ENCODE assay signal across 8 cellular contexts in genomic region chr3:72100626-72101187, GRCh38.
A peak's percentile ranks its signal among the peaks of the same experiment; 100 is the strongest.
DNase-seq lines count a peak whose midpoint lies in the region; ATAC-seq and TF ChIP-seq lines count a peak whose summit lies in the region.

No MANE protein-coding gene starts in this region.

- peak overlapping the region; percentile 44 for H3K4me3 ChIP-seq in CD8-positive, alpha-beta T cell (ENCODE audit: low read depth, low read length)

- H3K4me1 ChIP-seq in CD8-positive, alpha-beta T cell (ENCODE audit: insufficient read depth, low read length): peaks cover 19% of the 10 kb centered on the region

- no peaks in the 10 kb centered on the region for H3K9me3 ChIP-seq in CD8-positive, alpha-beta T cell (ENCODE audit: low read length)

- CTCF ChIA-PET in CD8-positive, alpha-beta T cell (lab: Charles Lee): interaction anchor here (1.0 kb wide), 1 partner anchor 78 kb away, joined by 3 read pairs; no protein-coding TSS in a partner anchor

- no peak for TF ChIP-seq CTCF in CD8-positive, alpha-beta T cell (IDR thresholded peaks at IDR 0.05)
- TF ChIP-seq CTCF in glutamatergic neuron (IDR thresholded peaks at IDR 0.05; ENCODE audit: partially characterized antibody, unreplicated experiment) (no peak), omental fat pad (IDR thresholded peaks at IDR 0.05) (no peak)

- POLR2A ChIA-PET in CD8-positive, alpha-beta T cell (lab: Charles Lee): interaction anchor here (1.1 kb wide), 1 partner anchor 9 kb away, joined by 3 read pairs; no protein-coding TSS in a partner anchor

- peak overlapping the region; percentile 74 for H3K4me3 Mint-ChIP-seq in CD8-positive, alpha-beta T cell
- H3K4me3 Mint-ChIP-seq in glutamatergic neuron (ENCODE audit: unreplicated experiment): peak overlapping the region; percentile 78

- no peaks in the 10 kb centered on the region for H3K36me3 Mint-ChIP-seq in CD8-positive, alpha-beta T cell
- no peaks in the 10 kb centered on the region for H3K36me3 Mint-ChIP-seq in glutamatergic neuron (ENCODE audit: unreplicated experiment)

- no peaks in the 10 kb centered on the region for H3K9me3 Mint-ChIP-seq in CD8-positive, alpha-beta T cell
- peaks cover 1% of the 10 kb centered on the region for H3K9me3 Mint-ChIP-seq in glutamatergic neuron (ENCODE audit: unreplicated experiment)

- intact Hi-C loops in CD8-positive, alpha-beta T cell (cut with DNase I, micrococcal nuclease): no loop called here

- ATAC-seq in CD8-positive, alpha-beta T cell: peak; percentile 92
- ATAC-seq in GM19351 (IDR thresholded peaks at IDR 0.05; ENCODE audit: unreplicated experiment): peak; percentile 50
- ATAC-seq in HG03460 (IDR thresholded peaks at IDR 0.05; ENCODE audit: unreplicated experiment): peak; percentile 65
- ATAC-seq in omental fat pad (ENCODE audit: low FRiP score): peak; percentile 83

- H3K27me3 ChIP-seq in CD8-positive, alpha-beta T cell (ENCODE audit: insufficient read depth, low read length): no peaks in the 10 kb centered on the region

- DNase-seq in CD8-positive, alpha-beta T cell: peak; percentile 58 to 88 (median 75)
- peak; percentile 55 for DNase-seq in activated gamma-delta T cell treated with anti-CD3 and anti-CD28 coated beads, Interleukin-2, amount 50 U/mL, for 16 hours (ENCODE audit: low read depth)
- DNase-seq in glutamatergic neuron (peak; percentile 82), omental fat pad (ENCODE audit: low spot score) (peak; percentile 75), superior temporal gyrus (ENCODE audit: extremely low spot score) (peak; percentile 78)

- TF ChIP-seq POLR2A in Raji (IDR thresholded peaks at IDR 0.05; ENCODE audit: insufficient read depth, low read depth, low read length): peak; percentile 64

- H3K27ac ChIP-seq in CD8-positive, alpha-beta T cell (ENCODE audit: low read depth, low read length): peak overlapping the region; percentile 26

- peaks cover 17% of the 10 kb centered on the region for H3K4me1 Mint-ChIP-seq in CD8-positive, alpha-beta T cell (ENCODE audit: low read depth)
- peaks cover 9% of the 10 kb centered on the region for H3K4me1 Mint-ChIP-seq in glutamatergic neuron (ENCODE audit: low read depth, unreplicated experiment)

- peaks cover 3% of the 10 kb centered on the region for H3K27me3 Mint-ChIP-seq in CD8-positive, alpha-beta T cell (ENCODE audit: low read depth)
- peaks cover 7% of the 10 kb centered on the region for H3K27me3 Mint-ChIP-seq in glutamatergic neuron (ENCODE audit: unreplicated experiment)

- no peaks in the 10 kb centered on the region for H3K36me3 ChIP-seq in CD8-positive, alpha-beta T cell (ENCODE audit: insufficient read depth, low read length)

- H3K27ac Mint-ChIP-seq in CD8-positive, alpha-beta T cell: peak overlapping the region; percentile 68
- no peak overlapping the region for H3K27ac Mint-ChIP-seq in glutamatergic neuron (ENCODE audit: unreplicated experiment)

Comparison
In these comparisons a context has a peak if more than half of its experiments do, and no peak if none do; other contexts are left out.
1. Peak in every context shown above with its lines: DNase-seq, ATAC-seq, H3K4me3 ChIP-seq and H3K27ac ChIP-seq.